Comparison of ENCODE assay signal across 8 cellular contexts in genomic region chr6:110958332-110959192, GRCh38. TPM values are rescaled to one million over a fixed set of nuclear protein-coding genes. Genes with fewer than 3 reads are reported as not detected.
DNase-seq lines count a peak whose midpoint lies in the region; ATAC-seq, FAIRE-seq and TF ChIP-seq lines count a peak whose summit lies in the region.

Gene GTF3C6 (plus strand): TSS chr6:110958706. CDS start chr6:110958770, 64 bp downstream.

- TF ChIP-seq CTCF in BJ (IDR thresholded peaks at IDR 0.05; ENCODE audit: insufficient read depth, low read depth, low read length), result no peak

- no peaks in the 10 kb centered on the region for H3K27me3 ChIP-seq in BJ (ENCODE audit: control insufficient read depth, insufficient read depth, low read length)

- POLR2A ChIA-PET in BJ (lab: Charles Lee), result interaction anchor here (0.5 to 1.0 kb wide), 7 partner anchors 14 to 1124 kb away, joined by 3 to 10 read pairs (median 3); no protein-coding TSS in a partner anchor

- CTCF ChIA-PET in BJ (lab: Yijun Ruan, JAX), result interaction anchor here (0.6 to 1.9 kb wide), 6 partner anchors 9 to 430 kb away, joined by 3 to 10 read pairs (median 6); no protein-coding TSS in a partner anchor

- DNase-seq in BJ (ENCODE audit: low read depth), result peak; percentile 41
- DNase-seq in GM19239 (ENCODE audit: insufficient read length, low spot score), result peak; percentile 78
- DNase-seq in NCI-H526 (lab: John Stamatoyannopoulos, UW), result peak; percentile 82 to 95
- peak; percentile 95 for DNase-seq in activated CD4-positive, alpha-beta T cell treated with anti-CD3 and anti-CD28 coated beads for 48 hours
- DNase-seq in kidney glomerular epithelial cell (lab: John Stamatoyannopoulos, UW), result peak; percentile 85
- DNase-seq in stimulated activated CD4-positive, alpha-beta T cell treated with anti-CD3 and anti-CD28 coated beads, Interleukin-15, amount 100 ng/mL, for 48 hours (ENCODE audit: low read depth in 2 of 2), result peak; percentile 88 to 91

- H3K36me3 ChIP-seq in BJ (ENCODE audit: control insufficient read depth, insufficient read depth, low read length), result no peaks in the 10 kb centered on the region; the same call in 1 of the 2 replicates

- peak; percentile 89 for FAIRE-seq in GM19239 (lab: Jason Lieb, UNC)

- H3K27ac ChIP-seq in cingulate gyrus (ENCODE audit: low read depth, low read length), result peak within 1 kb of the TSS; percentile 97

- peak within 1 kb of the TSS; percentile 87 for H3K4me3 ChIP-seq in BJ (ENCODE audit: low read depth, low read length)

- peak; percentile 94 for ATAC-seq in HG03457 (IDR thresholded peaks at IDR 0.05; ENCODE audit: unreplicated experiment)

RNA-seq across cellular contexts. Expression of gene GTF3C6, which starts in this region (rescaled TPM):
- polyA plus RNA-seq in BJ (2011; rRNA removed), result 9.1 and 32.4 TPM in 2 replicates
- 2.9 and 4.5 TPM in 2 replicates for polyA minus RNA-seq in BJ (2011; rRNA and poly(A)+ RNA removed)

Comparison
In these comparisons a context has a peak if more than half of its experiments do, and no peak if none do; other contexts are left out.
1. Peak in every context shown above with its lines: DNase-seq, ATAC-seq, H3K4me3 ChIP-seq and H3K27ac ChIP-seq.
2. DNase-seq: peak in every context shown above with its lines; median percentile 95 in activated CD4-positive, alpha-beta T cell treated with anti-CD3 and anti-CD28 coated beads for 48 hours; 90 in stimulated activated CD4-positive, alpha-beta T cell treated with anti-CD3 and anti-CD28 coated beads, Interleukin-15, amount 100 ng/mL, for 48 hours; 88 in NCI-H526; 85 in kidney glomerular epithelial cell; 78 in GM19239; 41 in BJ.